ENCODE assay signal across 13 cellular contexts in genomic region chr14:77882098-77882497, GRCh38.
A peak's percentile ranks its signal among the peaks of the same experiment; 100 is the strongest.
DNase-seq lines count a peak whose midpoint lies in the region; ATAC-seq, FAIRE-seq and TF ChIP-seq lines count a peak whose summit lies in the region.
"Had no signal": no experiment of that assay in that cellular context is flagged by ENCODE, and none has a peak within 500 bp of the region (broad histone marks: within the 10 kb centered on the region; RNA-seq: fewer than 3 reads in every experiment).

No MANE protein-coding gene starts in this region.

- TF ChIP-seq CTCF in gastroesophageal sphincter (IDR thresholded peaks at IDR 0.05): no peak
- no peak for TF ChIP-seq CTCF in GM13977 (IDR thresholded peaks at IDR 0.05; ENCODE audit: extremely low read depth, insufficient read depth, missing control alignments)

- FAIRE-seq in small intestine (lab: Jason Lieb, UNC): no peak
- FAIRE-seq: TTC549 had no signal

- CTCF ChIA-PET in activated CD4-positive, alpha-beta memory T cell treated with anti-CD3 and anti-CD28 coated beads, Interleukin-2, amount 10 ng/mL, durations not matched to agents 7 days and 5 days (lab: Charles Lee): no interaction called here

- H3K4me1 ChIP-seq in gastroesophageal sphincter (peaks cover 0 to 10% (median 0%) of the 10 kb centered on the region in 3 donors), small intestine (ENCODE audit: control insufficient read depth in 2 of 2, insufficient read depth in 1 of 2, low read depth in 1 of 2, low read length in 1 of 2) (no peaks in the 10 kb centered on the region)

- H3K4me3 ChIP-seq in gastroesophageal sphincter (no peak overlapping the region), small intestine (ENCODE audit: low read depth in 1 of 2, low read length in 2 of 2) (no peak overlapping the region)

- peaks cover 2% of the 10 kb centered on the region for H3K4me1 Mint-ChIP-seq in activated CD4-positive, alpha-beta memory T cell treated with anti-CD3 and anti-CD28 coated beads, Interleukin-2, amount 10 ng/mL, durations not matched to agents 7 days and 5 days

- ATAC-seq in gastroesophageal sphincter (peak; percentile 19), HG03108 (IDR thresholded peaks at IDR 0.05; ENCODE audit: unreplicated experiment) (no peak)
- ATAC-seq: HCT116 had no signal

- H3K4me3 Mint-ChIP-seq in activated CD4-positive, alpha-beta memory T cell treated with anti-CD3 and anti-CD28 coated beads, Interleukin-2, amount 10 ng/mL, durations not matched to agents 7 days and 5 days: no peak overlapping the region

- POLR2A ChIA-PET in activated CD4-positive, alpha-beta memory T cell treated with anti-CD3 and anti-CD28 coated beads, Interleukin-2, amount 10 ng/mL, durations not matched to agents 7 days and 5 days (lab: Charles Lee): no interaction called here

- no peaks in the 10 kb centered on the region for H3K9me3 Mint-ChIP-seq in activated CD4-positive, alpha-beta memory T cell treated with anti-CD3 and anti-CD28 coated beads, Interleukin-2, amount 10 ng/mL, durations not matched to agents 7 days and 5 days

- H3K36me3 ChIP-seq in gastroesophageal sphincter (peaks cover 0 to 10% of the 10 kb centered on the region in 2 donors), small intestine (ENCODE audit: control insufficient read depth in 2 of 2, insufficient read depth in 2 of 2, low read length in 2 of 2) (no peaks in the 10 kb centered on the region)

- TF ChIP-seq RAD21 in Ishikawa (IDR thresholded peaks at IDR 0.05; ENCODE audit: low read depth): no peak

- no peak for TF ChIP-seq POLR2A in gastroesophageal sphincter (IDR thresholded peaks at IDR 0.05)

- H3K9me3 ChIP-seq in gastroesophageal sphincter: no peaks in the 10 kb centered on the region
- no peaks in the 10 kb centered on the region for H3K9me3 ChIP-seq in small intestine (ENCODE audit: control insufficient read depth, low read depth)

- H3K27me3 Mint-ChIP-seq in activated CD4-positive, alpha-beta memory T cell treated with anti-CD3 and anti-CD28 coated beads, Interleukin-2, amount 10 ng/mL, durations not matched to agents 7 days and 5 days: no peaks in the 10 kb centered on the region

- H3K27me3 ChIP-seq in gastroesophageal sphincter (no peaks in the 10 kb centered on the region), small intestine (ENCODE audit: control insufficient read depth in 2 of 2, insufficient read depth in 2 of 2, low read length in 2 of 2) (no peaks in the 10 kb centered on the region)

- no peaks in the 10 kb centered on the region for H3K36me3 Mint-ChIP-seq in activated CD4-positive, alpha-beta memory T cell treated with anti-CD3 and anti-CD28 coated beads, Interleukin-2, amount 10 ng/mL, durations not matched to agents 7 days and 5 days (ENCODE audit: low read depth)

- no peak for TF ChIP-seq EP300 in Ishikawa (IDR thresholded peaks at IDR 0.05; ENCODE audit: borderline replicate concordance)
- no peak for TF ChIP-seq EP300 in gastroesophageal sphincter (IDR thresholded peaks at IDR 0.05)

- H3K27ac Mint-ChIP-seq in activated CD4-positive, alpha-beta memory T cell treated with anti-CD3 and anti-CD28 coated beads, Interleukin-2, amount 10 ng/mL, durations not matched to agents 7 days and 5 days: no peak overlapping the region

- in situ Hi-C loops in GM13977 (cut with MboI; ENCODE audit: low pct_unique_long_range_greater_than_20kb, low sequenced_read_pairs, unreplicated experiment): no loop called here

- DNase-seq in NCI-H510A (lab: John Stamatoyannopoulos, UW) (peak; percentile 86), small intestine (peak; percentile 11), cortex of kidney (lab: John Stamatoyannopoulos, UW) (no peak), GM13977 (ENCODE audit: low spot score) (no peak)
- no peak for DNase-seq in activated CD4-positive, alpha-beta memory T cell treated with anti-CD3 and anti-CD28 coated beads, Interleukin-2, amount 10 ng/mL, durations not matched to agents 7 days and 5 days
- DNase-seq: amniotic stem cell; IMR-90; stimulated activated CD4-positive, alpha-beta T cell treated with anti-CD3 and anti-CD28 coated beads, Interleukin-12 subunit alpha, Interleukin-12 subunit beta, amount 100 ng/mL, for 4 hours had no signal

- H3K27ac ChIP-seq in gastroesophageal sphincter (no peak overlapping the region), small intestine (ENCODE audit: low read depth in 1 of 2, low read length in 1 of 2) (no peak overlapping the region)

- 62 to 100% methylated on average over 1 to 4 of the region's 5 CpGs for WGBS in gastroesophageal sphincter (ENCODE audit: low coverage in 1 of 2), 2 donors
- WGBS in small intestine, 3 donors: 76 to 80% (median 76%) methylated on average over 5 of the region's 5 CpGs

TF ChIP-seq in Ishikawa, 13 proteins besides CTCF, POLR2A, EP300 and RAD21:
- no peak for TF ChIP-seq ZBTB7A (IDR thresholded peaks at IDR 0.05; ENCODE audit: low read depth)
- no peak for TF ChIP-seq CEBPB (IDR thresholded peaks at IDR 0.05)
- peak; percentile 34; the same call in 1 of the 2 replicates for TF ChIP-seq NFIC (IDR thresholded peaks at IDR 0.05)
- TF ChIP-seq MAX (IDR thresholded peaks at IDR 0.05): no peak

Comparison
In these comparisons a context has a peak if more than half of its experiments do, and no peak if none do; other contexts are left out.
1. DNase-seq: peak in NCI-H510A (single experiment) and small intestine (single experiment); none in cortex of kidney (single experiment), GM13977 (single experiment) and activated CD4-positive, alpha-beta memory T cell treated with anti-CD3 and anti-CD28 coated beads, Interleukin-2, amount 10 ng/mL, durations not matched to agents 7 days and 5 days (single experiment).